Comparison of ENCODE assay signal across 20 cellular contexts in the genomic region with DNA sequence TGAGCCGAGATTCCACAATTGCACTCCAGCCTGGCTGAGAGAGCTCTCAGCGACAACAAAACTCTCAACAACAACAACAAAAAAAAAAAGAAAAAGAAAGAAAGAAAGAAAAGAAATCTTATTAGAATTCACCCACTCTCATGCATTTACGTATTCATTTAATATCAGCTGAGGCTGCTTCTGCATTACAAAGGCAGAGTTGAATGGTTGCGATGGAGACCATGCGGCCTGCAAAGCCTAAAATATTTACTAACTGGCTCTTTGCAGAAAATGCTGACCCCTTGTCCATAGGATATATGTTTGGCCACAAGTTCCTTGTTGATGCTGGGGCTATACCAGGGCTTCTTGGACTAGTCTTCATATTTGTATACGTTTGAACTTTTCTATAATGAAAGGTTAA.
"Had no signal": no experiment of that assay in that cellular context is flagged by ENCODE, and none has a peak within 500 bp of the region (broad histone marks: within the 10 kb centered on the region; RNA-seq: fewer than 3 reads in every experiment).

No MANE protein-coding gene starts in this region.

- H3K27ac ChIP-seq: epithelial cell of prostate, gastrocnemius medialis, lower lobe of right lung, psoas muscle, sigmoid colon, stomach, thoracic aorta, upper lobe of left lung had no signal

- H3K27me3 ChIP-seq: gastrocnemius medialis, sigmoid colon, stomach, tibial nerve, upper lobe of left lung had no signal

- H3K9me3 Mint-ChIP-seq: naive thymus-derived CD8-positive, alpha-beta T cell; stimulated activated effector memory CD8-positive, alpha-beta T cell treated with anti-CD3 and anti-CD28 coated beads, Interleukin-12 subunit alpha, Interleukin-12 subunit beta, amount 100 ng/mL, for 72 hours had no signal

- DNase-seq: cortex of kidney; effector CD4-positive, alpha-beta T cell; foreskin fibroblast; gastrocnemius medialis; head of caudate nucleus; left ventricle myocardium superior; lower lobe of right lung; naive thymus-derived CD8-positive, alpha-beta T cell; psoas muscle; right cardiac atrium; sigmoid colon; stimulated activated CD4-positive, alpha-beta T cell treated with anti-CD3 and anti-CD28 coated beads, Interleukin-2, amount 100 ng/mL, for 24 hours; stimulated activated CD4-positive, alpha-beta T cell treated with anti-CD3 and anti-CD28 coated beads, Interleukin-4, amount 100 ng/mL, for 24 hours; stimulated activated naive CD4-positive, alpha-beta T cell treated with Interleukin-2 at 50 U/mL for 16 hours; stomach; upper lobe of left lung had no signal

- H3K9me3 ChIP-seq: gastrocnemius medialis, lower lobe of right lung, psoas muscle, sigmoid colon, stomach, thoracic aorta, tibial nerve, upper lobe of left lung had no signal

- H3K4me3 Mint-ChIP-seq: naive thymus-derived CD8-positive, alpha-beta T cell; stimulated activated effector memory CD8-positive, alpha-beta T cell treated with anti-CD3 and anti-CD28 coated beads, Interleukin-12 subunit alpha, Interleukin-12 subunit beta, amount 100 ng/mL, for 72 hours had no signal

- H3K27ac Mint-ChIP-seq: naive thymus-derived CD8-positive, alpha-beta T cell; stimulated activated effector memory CD8-positive, alpha-beta T cell treated with anti-CD3 and anti-CD28 coated beads, Interleukin-12 subunit alpha, Interleukin-12 subunit beta, amount 100 ng/mL, for 72 hours had no signal

- H3K36me3 Mint-ChIP-seq: naive thymus-derived CD8-positive, alpha-beta T cell; stimulated activated effector memory CD8-positive, alpha-beta T cell treated with anti-CD3 and anti-CD28 coated beads, Interleukin-12 subunit alpha, Interleukin-12 subunit beta, amount 100 ng/mL, for 72 hours had no signal

- H3K36me3 ChIP-seq: gastrocnemius medialis, sigmoid colon, tibial nerve had no signal

- H3K4me3 ChIP-seq: gastrocnemius medialis, lower lobe of right lung, psoas muscle, sigmoid colon, stomach, thoracic aorta, tibial nerve, upper lobe of left lung had no signal

- H3K4me1 ChIP-seq: sigmoid colon had no signal
